Comparison of ENCODE assay signal across 11 cellular contexts in the genomic region with DNA sequence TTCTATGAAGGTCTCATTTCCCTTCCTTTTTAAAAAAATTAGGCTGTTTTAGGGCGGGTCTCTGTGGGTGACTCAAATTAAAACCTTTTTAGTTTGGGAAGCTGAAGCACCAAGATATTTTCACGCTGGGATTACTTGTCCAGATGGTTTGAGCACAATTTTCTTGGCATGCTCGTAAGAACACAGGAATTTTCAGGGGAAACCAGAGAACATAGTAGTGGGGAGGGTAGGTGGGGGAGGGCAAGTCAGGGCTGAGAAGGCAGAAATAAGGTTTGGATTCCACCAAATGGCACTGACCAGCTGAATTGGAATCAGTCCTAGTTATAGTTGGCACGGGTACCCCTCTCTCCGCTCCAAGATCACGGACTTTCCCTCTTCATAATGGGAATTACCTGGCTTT.
DNase-seq lines count a peak whose midpoint lies in the region; ATAC-seq, FAIRE-seq and TF ChIP-seq lines count a peak whose summit lies in the region.
"Had no signal": no experiment of that assay in that cellular context is flagged by ENCODE, and none has a peak within 500 bp of the region (broad histone marks: within the 10 kb centered on the region; RNA-seq: fewer than 3 reads in every experiment).

No MANE protein-coding gene starts in this region.

- H3K9me3 ChIP-seq in GM23248 (ENCODE audit: low read depth) = no peaks in the 10 kb centered on the region
- H3K9me3 ChIP-seq in thoracic aorta = no peaks in the 10 kb centered on the region
- no peaks in the 10 kb centered on the region for H3K9me3 ChIP-seq in upper lobe of left lung
- H3K9me3 ChIP-seq: suprapubic skin had no signal

- no peaks in the 10 kb centered on the region for H4K20me1 ChIP-seq in GM23248 (ENCODE audit: insufficient read depth)

- no peaks in the 10 kb centered on the region for H3K9me2 ChIP-seq in GM23248 (ENCODE audit: insufficient read depth)

- ATAC-seq in thoracic aorta (ENCODE audit: insufficient number of reproducible peaks, low FRiP score, low read depth) (peak; percentile 67), HG03378 (IDR thresholded peaks at IDR 0.05; ENCODE audit: unreplicated experiment) (no peak), upper lobe of left lung (ENCODE audit: low FRiP score in 2 of 2) (no peak)

- no peak overlapping the region for H3K4me2 ChIP-seq in GM23248 (ENCODE audit: unreplicated experiment)

- H3K36me3 ChIP-seq in GM23248 (ENCODE audit: low read depth) (no peaks in the 10 kb centered on the region), thoracic aorta (no peaks in the 10 kb centered on the region), upper lobe of left lung (no peaks in the 10 kb centered on the region)
- H3K36me3 ChIP-seq: suprapubic skin had no signal

- TF ChIP-seq CTCF in thoracic aorta (IDR thresholded peaks at IDR 0.05) = no peak
- TF ChIP-seq CTCF in upper lobe of left lung (IDR thresholded peaks at IDR 0.05) = no peak

- no peaks in the 10 kb centered on the region for H3K79me2 ChIP-seq in GM23248 (ENCODE audit: insufficient read depth)

- H2AFZ ChIP-seq in GM23248 = no peak overlapping the region

- WGBS in GM23248 (ENCODE audit: low coverage in 1 of 2, low lambda C conversion rate in 2 of 2, missing lambda C conversion rate in 2 of 2), 2 experiments = 21 to 23% methylated on average over 6 of the region's 6 CpGs
- WGBS in upper lobe of left lung, 2 donors = 76 to 77% methylated on average over 6 of the region's 6 CpGs

- no peak for FAIRE-seq in H54 (lab: Jason Lieb, UNC)

- H3K4me1 ChIP-seq in GM23248 (ENCODE audit: insufficient read depth) (no peaks in the 10 kb centered on the region; the same call in 1 of the 2 replicates), thoracic aorta (ENCODE audit: control insufficient read depth in 1 of 2, low read depth in 2 of 2) (peaks cover under 1 to 19% of the 10 kb centered on the region in 2 donors), upper lobe of left lung (no peaks in the 10 kb centered on the region)

- TF ChIP-seq POLR2A in upper lobe of left lung (IDR thresholded peaks at IDR 0.05) (no peak), H54 (IDR thresholded peaks at IDR 0.05; ENCODE audit: low read depth, low read length) (no peak)

- DNase-seq in GM23248 (peak; percentile 6), amniotic epithelial cell (ENCODE audit: low read depth) (peak; percentile 13), fibroblast of the conjunctiva (ENCODE audit: low read depth) (peak; percentile 54), thoracic aorta (ENCODE audit: low spot score) (peak; percentile 6), upper lobe of left lung (no peak), H54 (ENCODE audit: insufficient read length, low spot score) (no peak)
- DNase-seq: COR-L47, NCI-H1417 treated with DMSO at 0.1 percent for 48 hours had no signal

- in situ Hi-C loops in GM23248 (cut with MboI) = no loop called here

- H3K27ac ChIP-seq in GM23248 (no peak overlapping the region), thoracic aorta (peak overlapping the region in 1 of 2 donors; percentile 33), upper lobe of left lung (no peak overlapping the region)
- H3K27ac ChIP-seq: SK-N-MC, suprapubic skin had no signal

- TF ChIP-seq EP300 in upper lobe of left lung (IDR thresholded peaks at IDR 0.05) = no peak

- H3F3A ChIP-seq in GM23248 (ENCODE audit: insufficient read depth) = 0 out of 2 replicates have a peak, but pooled peaks cover 3% of the 10 kb centered on the region

- no peak overlapping the region for H3K9ac ChIP-seq in GM23248

- H3K4me3 ChIP-seq in GM23248 = no peak overlapping the region
- peak overlapping the region; percentile 50 for H3K4me3 ChIP-seq in thoracic aorta
- no peak overlapping the region for H3K4me3 ChIP-seq in upper lobe of left lung
- H3K4me3 ChIP-seq: SK-N-MC, suprapubic skin had no signal

- H3K27me3 ChIP-seq in GM23248 (replicated peaks; ENCODE audit: insufficient read depth) = 0 out of 2 replicates have a peak, but pooled peaks cover 4% of the 10 kb centered on the region
- H3K27me3 ChIP-seq in thoracic aorta (replicated peaks; ENCODE audit: insufficient read depth) = no peaks in the 10 kb centered on the region
- no peaks in the 10 kb centered on the region for H3K27me3 ChIP-seq in upper lobe of left lung
- H3K27me3 ChIP-seq: suprapubic skin had no signal

Comparison
In these comparisons a context has a peak if more than half of its experiments do, and no peak if none do; other contexts are left out.
1. DNase-seq: peak in GM23248 (single experiment), amniotic epithelial cell (single experiment), fibroblast of the conjunctiva (single experiment) and thoracic aorta (single experiment); none in upper lobe of left lung (0 of 2) and H54 (single experiment).